16 cellular contexts compared by ENCODE assay signal in the genomic region with DNA sequence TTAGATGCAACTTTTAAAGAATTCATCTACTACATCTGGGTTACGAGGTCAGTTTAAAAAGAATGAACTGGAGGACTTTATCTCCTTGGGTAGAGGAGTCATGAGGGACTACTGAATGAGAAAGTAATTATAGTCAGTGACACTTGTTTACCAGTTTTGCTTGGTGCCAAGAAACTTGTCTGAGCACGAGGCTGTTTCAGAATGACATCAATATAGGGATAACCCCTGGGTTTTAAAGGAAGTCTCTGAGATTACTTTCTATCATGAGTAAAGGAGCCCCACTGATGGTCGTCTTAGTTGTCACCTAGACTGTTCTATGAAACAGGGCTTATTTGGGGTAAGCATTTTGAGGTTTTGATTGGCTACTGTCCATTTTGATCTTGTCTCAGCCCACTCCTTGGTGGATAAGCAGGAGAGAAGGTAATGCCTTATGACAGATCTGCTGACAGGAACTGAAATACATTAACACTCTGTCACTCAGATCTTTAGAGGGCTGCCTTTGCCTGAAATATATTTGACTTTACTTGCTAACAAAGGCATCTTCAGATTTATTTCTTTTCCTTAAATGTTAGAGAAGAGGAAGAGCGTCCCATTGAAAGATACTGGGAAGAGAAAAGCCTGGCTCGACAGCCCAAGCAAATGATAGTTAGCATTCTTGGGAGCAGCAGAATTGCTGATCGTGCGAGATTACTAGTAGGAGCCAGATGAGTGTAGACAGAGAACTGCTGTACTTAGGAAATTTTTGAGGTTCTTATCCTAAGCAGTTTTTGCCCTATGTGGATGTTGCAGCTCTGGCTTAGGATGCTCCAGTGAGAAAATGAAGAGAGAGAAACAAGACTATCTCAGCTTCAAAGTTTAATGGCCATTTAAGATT.
DNase-seq lines count a peak whose midpoint lies in the region; ATAC-seq, FAIRE-seq and TF ChIP-seq lines count a peak whose summit lies in the region.
"Had no signal": no experiment of that assay in that cellular context is flagged by ENCODE, and none has a peak within 500 bp of the region (broad histone marks: within the 10 kb centered on the region; RNA-seq: fewer than 3 reads in every experiment).

No MANE protein-coding gene starts in this region.

- H3K36me3 ChIP-seq in right atrium auricular region, result no peaks in the 10 kb centered on the region
- no peaks in the 10 kb centered on the region for H3K36me3 ChIP-seq in astrocyte (ENCODE audit: insufficient read depth, low read length)
- H3K36me3 ChIP-seq in gastrocnemius medialis, result no peaks in the 10 kb centered on the region
- no peaks in the 10 kb centered on the region for H3K36me3 ChIP-seq in kidney (ENCODE audit: control insufficient read depth in 1 of 2, insufficient read depth in 2 of 2, low read length in 2 of 2)
- no peaks in the 10 kb centered on the region for H3K36me3 ChIP-seq in PC-3 (ENCODE audit: low read depth, low read length)

- in situ Hi-C loops in gastrocnemius medialis (cut with MboI; ENCODE audit: low sequenced_read_pairs in 4 of 4), result no loop called here

- H3K4me1 ChIP-seq in right atrium auricular region, result peaks cover 0 to 7% of the 10 kb centered on the region in 2 donors
- peaks cover 9% of the 10 kb centered on the region for H3K4me1 ChIP-seq in astrocyte (ENCODE audit: insufficient read depth, low read length)
- H3K4me1 ChIP-seq in gastrocnemius medialis, result peaks cover 0 to 33% of the 10 kb centered on the region in 2 donors
- no peaks in the 10 kb centered on the region for H3K4me1 ChIP-seq in kidney (ENCODE audit: control insufficient read depth in 1 of 2, insufficient read depth in 1 of 2, low read depth in 1 of 2, low read length in 2 of 2)
- H3K4me1 ChIP-seq in PC-3 (ENCODE audit: insufficient read depth, low read length), result no peaks in the 10 kb centered on the region

- H3K9ac ChIP-seq in astrocyte (ENCODE audit: low read length) (no peak overlapping the region), kidney (ENCODE audit: low read length in 2 of 2) (no peak overlapping the region), PC-3 (ENCODE audit: low read length) (no peak overlapping the region)

- no peaks in the 10 kb centered on the region for H3K9me3 Mint-ChIP-seq in astrocyte (ENCODE audit: unreplicated experiment)

- TF ChIP-seq CTCF in right atrium auricular region (IDR thresholded peaks at IDR 0.05) (no peak), astrocyte (IDR thresholded peaks at IDR 0.05; ENCODE audit: insufficient read depth, low read depth, low read length) (no peak), gastrocnemius medialis (IDR thresholded peaks at IDR 0.05 in 4 of 5, conservative IDR thresholded peaks at IDR 0.05 in 1 of 5) (no peak), kidney (IDR thresholded peaks at IDR 0.05; ENCODE audit: borderline replicate concordance, extremely low read depth, insufficient read depth) (no peak), PC-3 (conservative IDR thresholded peaks at IDR 0.05; ENCODE audit: low read depth, low read length) (no peak)

- H3K4me2 ChIP-seq in astrocyte (ENCODE audit: low read length), result no peak overlapping the region
- no peak overlapping the region for H3K4me2 ChIP-seq in PC-3 (ENCODE audit: low read length)

- no peak for DNase-seq in Right ventricle myocardium superior
- DNase-seq in right atrium auricular region (ENCODE audit: low spot score), result no peak
- DNase-seq in astrocyte (ENCODE audit: low read depth), result peak; percentile 22
- no peak for DNase-seq in gastrocnemius medialis
- DNase-seq in kidney, result no peak
- DNase-seq in PC-3, result no peak
- no peak for DNase-seq in HT-29 (ENCODE audit: low spot score)
- DNase-seq: activated naive CD8-positive, alpha-beta T cell treated with anti-CD3 and anti-CD28 coated beads, Interleukin-2, amount 10 ng/mL, durations not matched to agents 7 days and 5 days; DMS 273 treated with DMSO at 0.1 percent for 48 hours; Kasumi-1; trophoblast cell had no signal

- no peak overlapping the region for H3K4me3 ChIP-seq in right atrium auricular region
- no peak overlapping the region for H3K4me3 ChIP-seq in astrocyte (ENCODE audit: insufficient read depth, low read depth, low read length)
- H3K4me3 ChIP-seq in gastrocnemius medialis, result no peak overlapping the region
- no peak overlapping the region for H3K4me3 ChIP-seq in kidney (ENCODE audit: low read length in 2 of 2)
- H3K4me3 ChIP-seq in PC-3 (ENCODE audit: low read length), result no peak overlapping the region

- peaks cover 1% of the 10 kb centered on the region for H3K36me3 Mint-ChIP-seq in astrocyte (ENCODE audit: low read depth, unreplicated experiment)

- H4K20me1 ChIP-seq in astrocyte (ENCODE audit: insufficient read depth, low read length), result no peaks in the 10 kb centered on the region
- no peaks in the 10 kb centered on the region for H4K20me1 ChIP-seq in PC-3 (ENCODE audit: low read length)

- H3K27ac ChIP-seq in right atrium auricular region, result no peak overlapping the region
- H3K27ac ChIP-seq in astrocyte (ENCODE audit: low read depth, low read length), result no peak overlapping the region
- H3K27ac ChIP-seq in gastrocnemius medialis, result peak overlapping the region in 1 of 4 donors; percentile 26
- no peak overlapping the region for H3K27ac ChIP-seq in kidney (ENCODE audit: low read depth in 2 of 2, low read length in 2 of 2)
- no peak overlapping the region for H3K27ac ChIP-seq in PC-3 (ENCODE audit: low read length)

- H3K9me3 ChIP-seq in right atrium auricular region (no peaks in the 10 kb centered on the region), astrocyte (ENCODE audit: insufficient read depth, low read depth, low read length) (no peaks in the 10 kb centered on the region), gastrocnemius medialis (no peaks in the 10 kb centered on the region), kidney (ENCODE audit: control insufficient read depth in 1 of 2, low read length in 2 of 2) (peaks cover 0 to 5% of the 10 kb centered on the region in 2 donors), PC-3 (ENCODE audit: low read length) (no peaks in the 10 kb centered on the region)

- no peaks in the 10 kb centered on the region for H3K27me3 Mint-ChIP-seq in astrocyte (ENCODE audit: low read depth, unreplicated experiment)
- H3K27me3 Mint-ChIP-seq: activated naive CD8-positive, alpha-beta T cell treated with anti-CD3 and anti-CD28 coated beads, Interleukin-2, amount 10 ng/mL, durations not matched to agents 7 days and 5 days; natural killer cell treated with Interleukin-12 subunit alpha and Interleukin-12 subunit beta and Interleukin-15 and Interleukin-18, amount 100 ng/mL, for 72 hours had no signal

- H3K79me2 ChIP-seq in astrocyte (ENCODE audit: insufficient read depth, low read length), result no peaks in the 10 kb centered on the region
- H3K79me2 ChIP-seq in PC-3 (ENCODE audit: low read length), result no peaks in the 10 kb centered on the region

- POLR2A ChIA-PET in PC-3 (lab: Charles Lee; ENCODE audit: unreplicated experiment), result interaction anchor here (0.6 kb wide), 1 partner anchor 16 kb away, joined by 3 read pairs; no protein-coding TSS in a partner anchor

- BruUV-seq in PC-3 (replicated peaks; lab: Mats Ljungman, UMichigan), result no TSS peak

- H3K27me3 ChIP-seq in right atrium auricular region, result no peaks in the 10 kb centered on the region
- H3K27me3 ChIP-seq in astrocyte (ENCODE audit: insufficient read depth, low read length), result no peaks in the 10 kb centered on the region
- no peaks in the 10 kb centered on the region for H3K27me3 ChIP-seq in gastrocnemius medialis
- H3K27me3 ChIP-seq in PC-3 (ENCODE audit: low read length), result no peaks in the 10 kb centered on the region

- intact Hi-C loops in Right ventricle myocardium superior (cut with DNase I) (no loop called here), gastrocnemius medialis (cut with DNase I; ENCODE audit: low total_unique reads) (no loop called here), kidney (cut with DNase I) (no loop called here), PC-3 (cut with micrococcal nuclease) (no loop called here)

- ATAC-seq in Right ventricle myocardium superior (ENCODE audit: poor library complexity), result peak; percentile 53
- ATAC-seq in HG02610 (IDR thresholded peaks at IDR 0.05; ENCODE audit: unreplicated experiment), result peak; percentile 78
- peak; percentile 55 to 71 for ATAC-seq in gastrocnemius medialis
- ATAC-seq in PC-3, result no peak

- FAIRE-seq in astrocyte (lab: Jason Lieb, UNC), result peak; percentile 23
- FAIRE-seq in kidney (lab: Jason Lieb, UNC), result no peak
- FAIRE-seq: colon, islet of Langerhans had no signal

- H3F3A ChIP-seq in PC-3 (ENCODE audit: low read length, unreplicated experiment), result no peaks in the 10 kb centered on the region

- H2AFZ ChIP-seq in astrocyte (ENCODE audit: low read depth, low read length), result no peak overlapping the region
- H2AFZ ChIP-seq in PC-3 (ENCODE audit: low read length), result no peak overlapping the region

- H3K4me3 Mint-ChIP-seq in astrocyte (ENCODE audit: unreplicated experiment), result no peak overlapping the region
- H3K4me3 Mint-ChIP-seq: activated naive CD8-positive, alpha-beta T cell treated with anti-CD3 and anti-CD28 coated beads, Interleukin-2, amount 10 ng/mL, durations not matched to agents 7 days and 5 days; natural killer cell treated with Interleukin-12 subunit alpha and Interleukin-12 subunit beta and Interleukin-15 and Interleukin-18, amount 100 ng/mL, for 72 hours; T-helper 2 cell treated with Interferon-gamma antibody and Interleukin-4, amounts not matched to agents 5 μg/mL and 100 μg/mL, for 36 hours had no signal

- no peaks in the 10 kb centered on the region for H3K9me2 ChIP-seq in PC-3 (replicated peaks; ENCODE audit: low read length)

- TF ChIP-seq POLR2A in gastrocnemius medialis (IDR thresholded peaks at IDR 0.05), result no peak

- CTCF ChIA-PET in PC-3 (lab: Charles Lee), result no interaction called here

- no peaks in the 10 kb centered on the region for H3K4me1 Mint-ChIP-seq in astrocyte (ENCODE audit: low read depth, unreplicated experiment)

- no peak overlapping the region for H3K27ac Mint-ChIP-seq in astrocyte (ENCODE audit: unreplicated experiment)
- H3K27ac Mint-ChIP-seq: activated naive CD8-positive, alpha-beta T cell treated with anti-CD3 and anti-CD28 coated beads, Interleukin-2, amount 10 ng/mL, durations not matched to agents 7 days and 5 days; natural killer cell treated with Interleukin-12 subunit alpha and Interleukin-12 subunit beta and Interleukin-15 and Interleukin-18, amount 100 ng/mL, for 72 hours; T-helper 2 cell treated with Interferon-gamma antibody and Interleukin-4, amounts not matched to agents 5 μg/mL and 100 μg/mL, for 36 hours had no signal
